Comparison of ENCODE assay signal across 1 cellular context in the genomic region with DNA sequence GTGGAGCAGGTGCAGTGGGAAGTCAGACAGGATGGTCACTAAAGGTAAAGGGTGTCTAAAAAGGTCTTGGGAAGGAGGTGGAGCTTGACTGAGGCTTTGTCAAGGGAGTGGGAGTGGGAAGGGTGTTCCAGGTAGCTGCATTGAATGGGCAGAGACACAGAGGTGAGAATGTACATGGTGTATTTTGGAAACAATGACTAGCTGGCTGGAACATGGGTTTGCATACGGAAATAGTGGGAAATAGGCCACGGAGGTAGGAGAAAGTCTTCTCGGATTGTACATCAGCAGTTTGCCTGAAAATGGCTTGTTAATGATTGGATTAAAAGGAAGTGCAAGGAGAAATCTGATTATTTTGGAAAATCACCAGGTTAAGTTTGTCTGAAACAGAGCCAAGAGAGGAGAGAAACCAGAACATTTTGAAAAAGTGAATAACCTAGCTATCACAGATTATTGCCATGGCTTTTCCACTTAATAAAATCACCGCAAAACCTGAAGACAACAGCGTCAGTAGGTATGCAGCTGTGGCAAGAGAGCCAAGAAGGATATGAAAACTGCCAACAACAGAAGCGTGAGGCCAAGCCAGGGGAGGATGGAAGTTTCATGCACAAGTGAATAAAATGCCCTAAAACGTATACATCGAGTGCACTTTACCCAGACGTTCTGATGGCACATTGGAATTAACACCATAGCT.
TF ChIP-seq lines count a peak whose summit lies in the region.

No MANE protein-coding gene starts in this region.

TF ChIP-seq in HepG2, 621 proteins besides CTCF, POLR2A, EP300 and RAD21 (continued from another document):
- TF ChIP-seq RAD51 (IDR thresholded peaks at IDR 0.05; ENCODE audit: borderline replicate concordance) (no peak), PCBP1 (IDR thresholded peaks at IDR 0.05; ENCODE audit: borderline replicate concordance, low read depth, low read length) (no peak), SATB2 (CRISPR knock-in tag; IDR thresholded peaks at IDR 0.05) (no peak), JUN (CRISPR knock-in tag; IDR thresholded peaks at IDR 0.05) (no peak), PBX2 (CRISPR knock-in tag; IDR thresholded peaks at IDR 0.05) (no peak), XBP1 (CRISPR knock-in tag; IDR thresholded peaks at IDR 0.05) (no peak)
- TF ChIP-seq, protein P1, sequence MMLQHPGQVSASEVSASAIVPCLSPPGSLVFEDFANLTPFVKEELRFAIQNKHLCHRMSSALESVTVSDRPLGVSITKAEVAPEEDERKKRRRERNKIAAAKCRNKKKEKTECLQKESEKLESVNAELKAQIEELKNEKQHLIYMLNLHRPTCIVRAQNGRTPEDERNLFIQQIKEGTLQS (CRISPR knock-in tag; IDR thresholded peaks at IDR 0.05): no peak
